Comparison of ENCODE assay signal across 1 cellular context in genomic region chr22:38346506-38346905, GRCh38.
TF ChIP-seq lines count a peak whose summit lies in the region.

No MANE protein-coding gene starts in this region.

TF ChIP-seq in HepG2, 621 proteins besides CTCF, POLR2A, EP300 and RAD21 (continued from another document):
- no peak for TF ChIP-seq ZBTB25 (CRISPR knock-in tag; IDR thresholded peaks at IDR 0.05)
- no peak for TF ChIP-seq CREB3 (CRISPR knock-in tag; IDR thresholded peaks at IDR 0.05)
